Comparison of ENCODE assay signal across 8 cellular contexts in genomic region chr20:3795511-3796468, GRCh38. TPM values are rescaled to one million over a fixed set of nuclear protein-coding genes. Genes with fewer than 3 reads are reported as not detected.
A peak's percentile ranks its signal among the peaks of the same experiment; 100 is the strongest.
DNase-seq lines count a peak whose midpoint lies in the region; ATAC-seq and TF ChIP-seq lines count a peak whose summit lies in the region.

CDC25B (plus strand) TSS chr20:3796310; CDS start chr20:3796532, 222 bp downstream.

- CTCF ChIA-PET in BJ (lab: Yijun Ruan, JAX), result interaction anchor here (0.8 to 2.9 kb wide), 7 partner anchors 9 to 24 kb away, joined by 3 to 28 read pairs (median 5); partner anchors contain the start of genes AP5S1, CENPB and SPEF1

- H3K27me3 ChIP-seq in BJ (ENCODE audit: control insufficient read depth, insufficient read depth, low read length), result no peaks in the 10 kb centered on the region

- intact Hi-C loops in left colon (cut with DNase I, micrococcal nuclease), result no loop called here

- peak; percentile 57 for ATAC-seq in GM19324 (IDR thresholded peaks at IDR 0.05; ENCODE audit: low FRiP score, unreplicated experiment)
- peak; percentile 58 for ATAC-seq in HG03520 (IDR thresholded peaks at IDR 0.05; ENCODE audit: unreplicated experiment)
- peak; percentile 85 for ATAC-seq in left colon

- H3K36me3 ChIP-seq in BJ (ENCODE audit: control insufficient read depth, insufficient read depth, low read length), result peaks cover 18% of the 10 kb centered on the region

- TF ChIP-seq CTCF in BJ (IDR thresholded peaks at IDR 0.05; ENCODE audit: insufficient read depth, low read depth, low read length), result peak; percentile 47

- POLR2A ChIA-PET in BJ (lab: Charles Lee), result interaction anchor here (0.5 to 0.6 kb wide), 2 partner anchors 9 to 117 kb away, joined by 3 read pairs; no protein-coding TSS in a partner anchor

- DNase-seq in BJ (ENCODE audit: low read depth) (peak; percentile 51), NCI-H526 (lab: John Stamatoyannopoulos, UW) (peak; percentile 91 to 99), left colon (peak; percentile 97 to 99)
- DNase-seq in activated CD4-positive, alpha-beta T cell treated with anti-CD3 and anti-CD28 coated beads for 4 hours, result peak; percentile 86 to 88
- DNase-seq in stimulated activated CD4-positive, alpha-beta T cell treated with anti-CD3 and anti-CD28 coated beads, Interleukin-2, amount 100 ng/mL, for 24 hours, result peak; percentile 91 to 94

- peak within 1 kb of the TSS; percentile 68 for H3K4me3 ChIP-seq in BJ (ENCODE audit: low read depth, low read length)

- H3K27ac ChIP-seq in cingulate gyrus (ENCODE audit: low read depth, low read length), result peak within 1 kb of the TSS; percentile 99

RNA-seq across cellular contexts. Expression of gene CDC25B, which starts in this region (rescaled TPM):
- 41.8 and 68.1 TPM in 2 replicates for polyA plus RNA-seq in BJ (2011; rRNA removed)
- 28.0 and 36.5 TPM in 2 replicates for polyA minus RNA-seq in BJ (2011; rRNA and poly(A)+ RNA removed)
- 10 to 100 TPM; 19.5 to 33.5 TPM for total RNA-seq in left colon

Comparison
In these comparisons a context has a peak if more than half of its experiments do, and no peak if none do; other contexts are left out.
1. Peak in every context shown above with its lines: DNase-seq, ATAC-seq, H3K4me3 ChIP-seq and H3K27ac ChIP-seq.